In genomic region chr2:218418717-218419458, GRCh38 we compare ENCODE assay signal across 19 cellular contexts. TPM values are rescaled to one million over a fixed set of nuclear protein-coding genes. Genes with fewer than 3 reads are reported as not detected.
DNase-seq lines count a peak whose midpoint lies in the region; ATAC-seq, FAIRE-seq and TF ChIP-seq lines count a peak whose summit lies in the region.
"Had no signal": no experiment of that assay in that cellular context is flagged by ENCODE, and none has a peak within 500 bp of the region (broad histone marks: within the 10 kb centered on the region; RNA-seq: fewer than 3 reads in every experiment).

VIL1 (plus strand) TSS chr2:218419123; CDS start chr2:218423779, 4,656 bp downstream.

- no peaks in the 10 kb centered on the region for H3K27me3 ChIP-seq in Panc1 (ENCODE audit: control insufficient read depth, insufficient read depth, low read length)
- H3K27me3 ChIP-seq in HepG2 (ENCODE audit: control insufficient read depth in 1 of 2, insufficient read depth in 2 of 2, low read length in 2 of 2), result no peaks in the 10 kb centered on the region; a peak in 1 of 5 replicates
- H3K27me3 ChIP-seq in brain microvascular endothelial cell (replicated peaks), result no peaks in the 10 kb centered on the region

- H3K36me3 ChIP-seq in Panc1 (ENCODE audit: control insufficient read depth, insufficient read depth, low read length), result no peaks in the 10 kb centered on the region
- H3K36me3 ChIP-seq in HepG2 (replicated peaks in 1 of 2; ENCODE audit: control insufficient read depth in 1 of 2, insufficient read depth in 2 of 2, low read length in 2 of 2), result peaks cover 7 to 18% of the 10 kb centered on the region in 2 experiments; a peak in 3 of 5 replicates
- no peaks in the 10 kb centered on the region for H3K36me3 ChIP-seq in brain microvascular endothelial cell (replicated peaks)

- H3K79me2 ChIP-seq in HepG2 (ENCODE audit: insufficient read depth, low read length), result peaks cover 30% of the 10 kb centered on the region

- POLR2A ChIA-PET in Panc1 (lab: Charles Lee), result no interaction called here
- POLR2A ChIA-PET in HepG2 (lab: Yijun Ruan, JAX), result interaction anchor here (0.7 to 5.6 kb wide), 21 partner anchors 10 to 240 kb away, joined by 3 to 59 read pairs (median 6); partner anchors contain the start of genes BCS1L, CTDSP1, TMBIM1 and ZNF142

- no peaks in the 10 kb centered on the region for H3K9me3 ChIP-seq in Panc1 (ENCODE audit: control insufficient read depth, insufficient read depth, low read depth, low read length)
- no peaks in the 10 kb centered on the region for H3K9me3 ChIP-seq in HepG2 (ENCODE audit: low read length)
- H3K9me3 ChIP-seq: SK-N-SH had no signal

- H3K27me3 Mint-ChIP-seq in osteocyte (ENCODE audit: unreplicated experiment), result no peaks in the 10 kb centered on the region
- H3K27me3 Mint-ChIP-seq: activated CD4-positive, alpha-beta memory T cell treated with anti-CD3 and anti-CD28 coated beads, Interleukin-2, amount 10 ng/mL, durations not matched to agents 7 days and 5 days had no signal

- no peak within 1 kb of the TSS for H3K27ac Mint-ChIP-seq in osteocyte (ENCODE audit: unreplicated experiment)
- H3K27ac Mint-ChIP-seq: activated CD4-positive, alpha-beta memory T cell treated with anti-CD3 and anti-CD28 coated beads, Interleukin-2, amount 10 ng/mL, durations not matched to agents 7 days and 5 days; activated T-helper 1 cell treated with anti-CD3 and anti-CD28 coated beads, Interleukin-12 subunit alpha, Interleukin-12 subunit beta, Interleukin-2, Interleukin-4 antibody, amounts not matched to agents 30 ng/mL and 10 ng/mL and 1 ng/mL, durations not matched to agents 14 hours and 24 hours and 36 hours; naive B cell had no signal

- BruUV-seq in Panc1 (replicated peaks; lab: Mats Ljungman, UMichigan), result no TSS peak
- BruUV-seq in HepG2 (replicated peaks; lab: Mats Ljungman, UMichigan), result no TSS peak

- TF ChIP-seq RAD21 in HepG2 (CRISPR knock-in tag; IDR thresholded peaks at IDR 0.05), result peak; percentile 38; the same call in 1 of the 2 replicates

- peak; percentile 25 for DNase-seq in NCI-H748 (lab: John Stamatoyannopoulos, UW; ENCODE audit: unreplicated experiment)
- DNase-seq in NCI-H748 treated with DMSO at 0.1 percent for 48 hours (lab: John Stamatoyannopoulos, UW), result no peak
- no peak for DNase-seq in Panc1 (ENCODE audit: low read depth, low spot score)
- DNase-seq in HepG2 (ENCODE audit: low spot score), result peak; percentile 94
- DNase-seq in EL, result no peak
- no peak for DNase-seq in osteocyte (ENCODE audit: extremely low spot score, unreplicated experiment)
- DNase-seq in cortex of kidney (lab: John Stamatoyannopoulos, UW), result no peak
- no peak for DNase-seq in brain microvascular endothelial cell
- DNase-seq: activated CD4-positive, alpha-beta memory T cell treated with anti-CD3 and anti-CD28 coated beads, Interleukin-2, amount 10 ng/mL, durations not matched to agents 7 days and 5 days; amniotic stem cell; CD4-positive, alpha-beta memory T cell; head of caudate nucleus; naive B cell; NCI-H2081; SK-N-SH had no signal

- peak; percentile 81 for FAIRE-seq in HepG2 (lab: Jason Lieb, UNC)

- CTCF ChIA-PET in Panc1 (lab: Charles Lee) (no interaction called here), HepG2 (lab: Yijun Ruan, JAX; ENCODE audit: low intra/inter-chr PET ratio, low total read pairs) (no interaction called here)

- no peak within 1 kb of the TSS for H3K4me3 Mint-ChIP-seq in osteocyte (ENCODE audit: unreplicated experiment)
- H3K4me3 Mint-ChIP-seq: activated CD4-positive, alpha-beta memory T cell treated with anti-CD3 and anti-CD28 coated beads, Interleukin-2, amount 10 ng/mL, durations not matched to agents 7 days and 5 days; activated T-helper 1 cell treated with anti-CD3 and anti-CD28 coated beads, Interleukin-12 subunit alpha, Interleukin-12 subunit beta, Interleukin-2, Interleukin-4 antibody, amounts not matched to agents 30 ng/mL and 10 ng/mL and 1 ng/mL, durations not matched to agents 14 hours and 24 hours and 36 hours; CD4-positive, alpha-beta memory T cell; naive B cell had no signal

- H3K4me3 ChIP-seq in Panc1 (ENCODE audit: low read depth in 2 of 2, low read length in 2 of 2) (no peak within 1 kb of the TSS), HepG2 (replicated peaks in 1 of 3; ENCODE audit: insufficient read depth in 1 of 3, low read depth in 2 of 3, low read length in 3 of 3) (peak within 1 kb of the TSS; percentile 73 to 89 (median 78)), brain microvascular endothelial cell (ENCODE audit: low read depth, low read length) (no peak within 1 kb of the TSS)

- H3K4me2 ChIP-seq in HepG2 (ENCODE audit: low read depth, low read length), result peak within 1 kb of the TSS; percentile 95
- H3K4me2 ChIP-seq: SK-N-SH had no signal

- TF ChIP-seq EP300 in HepG2 (IDR thresholded peaks at IDR 0.05; ENCODE audit: low read depth in 2 of 2, low read length in 2 of 2) (peak in 1 of 2 experiments; percentile 75; a peak in 2 of 4 replicates), HepG2 (CRISPR knock-in tag; IDR thresholded peaks at IDR 0.05; ENCODE audit: borderline replicate concordance) (peak; percentile 67)

- H2AFZ ChIP-seq in HepG2 (ENCODE audit: low read length), result no peak within 1 kb of the TSS

- H3K4me1 Mint-ChIP-seq in osteocyte (ENCODE audit: unreplicated experiment), result no peaks in the 10 kb centered on the region
- H3K4me1 Mint-ChIP-seq: activated CD4-positive, alpha-beta memory T cell treated with anti-CD3 and anti-CD28 coated beads, Interleukin-2, amount 10 ng/mL, durations not matched to agents 7 days and 5 days; CD4-positive, alpha-beta memory T cell had no signal

- H4K20me1 ChIP-seq in HepG2 (ENCODE audit: insufficient read depth, low read length), result peaks cover 11% of the 10 kb centered on the region; the same call in 1 of the 2 replicates

- H3K27ac ChIP-seq in Panc1 (ENCODE audit: low read length), result no peak within 1 kb of the TSS
- H3K27ac ChIP-seq in HepG2 (ENCODE audit: extremely low read length, insufficient read depth, low read length), result peak within 1 kb of the TSS; percentile 76
- H3K27ac ChIP-seq in brain microvascular endothelial cell, result no peak within 1 kb of the TSS

- 0 out of 2 replicates have a peak, but pooled peaks have one; percentile 42 for ATAC-seq in Panc1
- peak; percentile 89 for ATAC-seq in HepG2

- in situ Hi-C loops in Panc1 (cut with HindIII; ENCODE audit: low pct_unique_long_range_greater_than_20kb, low sequenced_read_pairs) (no loop called here), HepG2 (cut with HindIII; ENCODE audit: extremely low pct_ligation_motif_present, low pct_unique_long_range_greater_than_20kb) (no loop called here), brain microvascular endothelial cell (cut with HindIII; ENCODE audit: low pct_ligation_motif_present, low sequenced_read_pairs) (no loop called here)

- TF ChIP-seq POLR2A in HepG2 (IDR thresholded peaks at IDR 0.05; ENCODE audit: insufficient read depth in 1 of 2, low read depth in 2 of 2, low read length in 2 of 2), result peak; percentile 92 to 99

- no peaks in the 10 kb centered on the region for H3K36me3 Mint-ChIP-seq in osteocyte (ENCODE audit: unreplicated experiment)
- H3K36me3 Mint-ChIP-seq: CD4-positive, alpha-beta memory T cell; naive B cell had no signal

- H3K9ac ChIP-seq in HepG2 (ENCODE audit: insufficient read depth, low read depth, low read length), result peak within 1 kb of the TSS; percentile 82
- H3K9ac ChIP-seq: SK-N-SH had no signal

- WGBS in HepG2 (ENCODE audit: low lambda C conversion rate), result 3% methylated on average over 6 of the region's 9 CpGs

- H3K4me1 ChIP-seq in Panc1 (ENCODE audit: control insufficient read depth, insufficient read depth, low read length), result no peaks in the 10 kb centered on the region
- H3K4me1 ChIP-seq in HepG2 (ENCODE audit: insufficient read depth, low read length), result peaks cover 57% of the 10 kb centered on the region

- intact Hi-C loops in Panc1 (cut with micrococcal nuclease; ENCODE audit: unreplicated experiment), result no loop called here
- intact Hi-C loops in HepG2 (cut with micrococcal nuclease; ENCODE audit: unreplicated experiment), result loop anchor here (2.0 kb wide), 1 partner anchor 26 kb away; no protein-coding TSS in a partner anchor

- H3K9me3 Mint-ChIP-seq in osteocyte (ENCODE audit: unreplicated experiment), result no peaks in the 10 kb centered on the region
- H3K9me3 Mint-ChIP-seq: activated CD4-positive, alpha-beta memory T cell treated with anti-CD3 and anti-CD28 coated beads, Interleukin-2, amount 10 ng/mL, durations not matched to agents 7 days and 5 days; activated T-helper 1 cell treated with anti-CD3 and anti-CD28 coated beads, Interleukin-12 subunit alpha, Interleukin-12 subunit beta, Interleukin-2, Interleukin-4 antibody, amounts not matched to agents 30 ng/mL and 10 ng/mL and 1 ng/mL, durations not matched to agents 14 hours and 24 hours and 36 hours; CD4-positive, alpha-beta memory T cell; naive B cell had no signal

- TF ChIP-seq CTCF in Panc1 (IDR thresholded peaks at IDR 0.05) (no peak), HepG2 (CRISPR knock-in tag; IDR thresholded peaks at IDR 0.05) (peak; percentile 15; the same call in 1 of the 2 replicates), osteocyte (IDR thresholded peaks at IDR 0.05) (no peak), brain microvascular endothelial cell (IDR thresholded peaks at IDR 0.05; ENCODE audit: low read depth, low read length, missing control alignments) (no peak)

RNA-seq across cellular contexts. Expression of gene VIL1, which starts in this region (rescaled TPM):
- 0.18 TPM for total RNA-seq in Panc1 (2021; ENCODE audit: unreplicated experiment)
- polyA plus RNA-seq in Panc1 (2012; ENCODE audit: insufficient read length), result 0.07 TPM
- 301 and 337 TPM in 2 replicates for total RNA-seq in HepG2 (2016; rRNA removed; fragmentation: Illumina TruSeq; extraction: Trizol)
- total RNA-seq in HepG2 (2016; cell fraction: cytosol; rRNA removed; fragmentation: Illumina TruSeq; extraction: Trizol; ENCODE audit: low read depth), result 59.0 and 67.7 TPM in 2 replicates
- total RNA-seq in HepG2 (2016; cell fraction: insoluble cytoplasmic fraction; rRNA removed; fragmentation: Illumina TruSeq; extraction: Trizol), result 281 and 313 TPM in 2 replicates
- total RNA-seq in HepG2 (2016; cell fraction: membrane; rRNA removed; fragmentation: Illumina TruSeq; extraction: Trizol), result 183 and 224 TPM in 2 replicates
- 188 and 190 TPM in 2 replicates for total RNA-seq in HepG2 (2016; cell fraction: nucleus; rRNA removed; fragmentation: Illumina TruSeq; extraction: Trizol)
- polyA plus RNA-seq in HepG2 (2011; rRNA removed), result 287 and 352 TPM in 2 replicates
- polyA plus RNA-seq in HepG2 (2011; cell fraction: cytosol; rRNA removed), result 169 and 211 TPM in 2 replicates
- polyA plus RNA-seq in HepG2 (2011; cell fraction: nucleus; rRNA removed), result 756 and 778 TPM in 2 replicates
- 201 and 249 TPM in 2 replicates for polyA plus RNA-seq in HepG2 (2012)
- 85.6 and 100 TPM in 2 replicates for polyA plus RNA-seq in HepG2 (2016; cell fraction: cytosol; fragmentation: Illumina TruSeq; extraction: Trizol; ENCODE audit: low read depth)
- 215 and 265 TPM in 2 replicates for polyA plus RNA-seq in HepG2 (2016; cell fraction: insoluble cytoplasmic fraction; fragmentation: Illumina TruSeq; extraction: Trizol; ENCODE audit: low read depth)
- polyA plus RNA-seq in HepG2 (2016; cell fraction: membrane; fragmentation: Illumina TruSeq; extraction: Trizol; ENCODE audit: low read depth), result 117 and 144 TPM in 2 replicates
- polyA plus RNA-seq in HepG2 (2016; cell fraction: nucleus; fragmentation: Illumina TruSeq; extraction: Trizol; ENCODE audit: insufficient read depth, low read depth), result 336 and 399 TPM in 2 replicates
- 0.19 and 699 TPM in 2 replicates for polyA minus RNA-seq in HepG2 (2011; rRNA and poly(A)+ RNA removed; ENCODE audit: low replicate concordance)
- 138 and 156 TPM in 2 replicates for polyA minus RNA-seq in HepG2 (2011; cell fraction: cytosol; rRNA and poly(A)+ RNA removed)
- polyA minus RNA-seq in HepG2 (2011; cell fraction: nucleus; rRNA and poly(A)+ RNA removed), result 112 and 120 TPM in 2 replicates
- 0.57 TPM in 1 of 2 replicates, not detected in the other for total RNA-seq in osteocyte
- total RNA-seq: A673; activated CD4-positive, alpha-beta memory T cell treated with anti-CD3 and anti-CD28 coated beads, Interleukin-2, amount 10 ng/mL, durations not matched to agents 7 days and 5 days; activated T-helper 1 cell treated with anti-CD3 and anti-CD28 coated beads, Interleukin-12 subunit alpha, Interleukin-12 subunit beta, Interleukin-2, Interleukin-4 antibody, amounts not matched to agents 30 ng/mL and 10 ng/mL and 1 ng/mL, durations not matched to agents 14 hours and 24 hours and 36 hours; CD4-positive, alpha-beta memory T cell; esophagus mucosa; ureter had no signal
- polyA plus RNA-seq: CD4-positive, alpha-beta memory T cell had no signal

Comparison
In these comparisons a context has a peak if more than half of its experiments do, and no peak if none do; other contexts are left out.
1. RNA of gene VIL1 (total RNA-seq): 59.0 to 337 TPM in HepG2; 0.18 TPM in Panc1 (single experiment) and 0.57 TPM in osteocyte; every median in the first group is over 10 times any median in the second.
2. DNase-seq: peak in NCI-H748 (single experiment) and HepG2 (single experiment); none in NCI-H748 treated with DMSO at 0.1 percent for 48 hours (single experiment), Panc1 (single experiment), EL (single experiment), osteocyte (single experiment), cortex of kidney (single experiment) and brain microvascular endothelial cell (single experiment).
3. Peak in ATAC-seq in Panc1; RNA of the gene not detected or under 1 TPM.
4. H3K4me3 ChIP-seq: peak in HepG2 (3 of 3); none in Panc1 (0 of 2) and brain microvascular endothelial cell (single experiment).